8 cellular contexts compared by ENCODE assay signal in genomic region chr9:35732185-35733108, GRCh38. TPM values are rescaled to one million over a fixed set of nuclear protein-coding genes. Genes with fewer than 3 reads are reported as not detected.
DNase-seq lines count a peak whose midpoint lies in the region; ATAC-seq and TF ChIP-seq lines count a peak whose summit lies in the region.

Gene CREB3, plus strand, starts transcription at chr9:35732666. Its CDS starts 107 bp downstream, at chr9:35732773.
Gene TLN1, minus strand, starts transcription at chr9:35732195. Its CDS starts 6,501 bp downstream, at chr9:35725694.

- H3K27me3 Mint-ChIP-seq in CD14-positive monocyte (ENCODE audit: low read depth in 3 of 3): peaks cover 0 to 6% (median 0%) of the 10 kb centered on the region in 3 donors

- peak; percentile 98 for DNase-seq in CD14-positive monocyte (ENCODE audit: low spot score)
- peak; percentile 100 for DNase-seq in NCI-H748 (lab: John Stamatoyannopoulos, UW; ENCODE audit: unreplicated experiment)
- peak; percentile 94 for DNase-seq in activated CD4-positive, alpha-beta T cell treated with anti-CD3 and anti-CD28 coated beads, Interleukin-2, amount 50 U/mL, for 1 hour
- peak; percentile 72 for DNase-seq in cortex of kidney (lab: John Stamatoyannopoulos, UW)
- peak; percentile 99 for DNase-seq in left lobe of liver (ENCODE audit: low spot score)
- DNase-seq in stimulated activated CD4-positive, alpha-beta T cell treated with anti-CD3 and anti-CD28 coated beads, Interleukin-2, amount 100 ng/mL, for 48 hours: peak; percentile 91 to 94

- TF ChIP-seq CTCF in CD14-positive monocyte (IDR thresholded peaks at IDR 0.05): no peak

- ATAC-seq in GM19372 (IDR thresholded peaks at IDR 0.05; ENCODE audit: low read depth, unreplicated experiment) (peak; percentile 78), HG03558 (IDR thresholded peaks at IDR 0.05; ENCODE audit: extremely low read depth, unreplicated experiment) (peak; percentile 56), left lobe of liver (peak; percentile 84)

- H3K36me3 Mint-ChIP-seq in CD14-positive monocyte: peaks cover 20 to 37% of the 10 kb centered on the region in 2 donors

- peak within 1 kb of the TSS in 6 of 7 donors; percentile 94 to 99 (median 96) for H3K27ac Mint-ChIP-seq in CD14-positive monocyte

- peaks cover 21% of the 10 kb centered on the region for H3K4me1 Mint-ChIP-seq in CD14-positive monocyte

- intact Hi-C loops in CD14-positive monocyte (cut with micrococcal nuclease): loop anchor here (2.0 to 10.0 kb wide), 5 partner anchors 16 to 620 kb away; partner anchors contain the start of genes GBA2 (in 2 of the 2), RGP1 (in 2 of the 2), CCDC107 (in 1 of the 2) and FAM221B (in 1 of the 2)

- peak within 1 kb of the TSS in 1 of 2 donors; percentile 92 for H3K4me3 Mint-ChIP-seq in CD14-positive monocyte

- peaks cover 0 to 1% (median 0%) of the 10 kb centered on the region in 7 donors for H3K9me3 Mint-ChIP-seq in CD14-positive monocyte

RNA-seq across cellular contexts. Expression of gene CREB3, which starts in this region (rescaled TPM):
- 10 to 100 TPM; 32.2 to 38.7 TPM for polyA plus RNA-seq in CD14-positive monocyte
- 13.9 TPM for total RNA-seq in left lobe of liver

RNA-seq across cellular contexts. Expression of gene TLN1, which starts in this region (rescaled TPM):
- 10 to 100 TPM; 46.6 to 93.0 TPM for polyA plus RNA-seq in CD14-positive monocyte
- 107 TPM for total RNA-seq in left lobe of liver

Comparison
In these comparisons a context has a peak if more than half of its experiments do, and no peak if none do; other contexts are left out.
1. Peak in every context shown above with its lines: DNase-seq and ATAC-seq.